ENCODE assay signal across 8 cellular contexts in genomic region chr1:1399870-1400575, GRCh38. TPM values are rescaled to one million over a fixed set of nuclear protein-coding genes. Genes with fewer than 3 reads are reported as not detected.
DNase-seq lines count a peak whose midpoint lies in the region; ATAC-seq lines count a peak whose summit lies in the region.

No MANE protein-coding gene starts in this region.

- ATAC-seq in HG03103 (IDR thresholded peaks at IDR 0.05; ENCODE audit: low read depth, unreplicated experiment) = peak; percentile 7
- ATAC-seq in activated naive CD4-positive, alpha-beta T cell treated with anti-CD3 and anti-CD28 coated beads, Interleukin-2, amount 50 U/mL, for 72 hours = peak; percentile 1 to 2
- peak; percentile 4 to 8 for ATAC-seq in stimulated activated naive B cell treated with anti-CD40 and anti-IgM and Interleukin-4, amounts not matched to agents 10 μg/mL and 1 μg/mL and 100 μg/mL, for 72 hours (replicated peaks)
- ATAC-seq in HG03432 (IDR thresholded peaks at IDR 0.05; ENCODE audit: unreplicated experiment) = no peak

- H3K36me3 Mint-ChIP-seq in activated naive CD4-positive, alpha-beta T cell treated with anti-CD3 and anti-CD28 coated beads, Interleukin-2, amount 50 U/mL, for 72 hours = peaks cover 38 to 44% of the 10 kb centered on the region in 2 donors
- peaks cover 58 to 63% of the 10 kb centered on the region in 2 donors for H3K36me3 Mint-ChIP-seq in stimulated activated naive B cell treated with anti-CD40 and anti-IgM and Interleukin-4, amounts not matched to agents 10 μg/mL and 1 μg/mL and 100 μg/mL, for 72 hours

- H3K4me3 ChIP-seq in iPS-15b (ENCODE audit: low read depth, low read length) = peak overlapping the region; percentile 98

- no peaks in the 10 kb centered on the region for H3K9me3 ChIP-seq in iPS-15b (ENCODE audit: control insufficient read depth, insufficient read depth, low read length)

- H3K9ac ChIP-seq in iPS-15b (ENCODE audit: low read depth, low read length) = peak overlapping the region; percentile 97

- H3K4me3 Mint-ChIP-seq in stimulated activated naive B cell treated with anti-CD40 and anti-IgM and Interleukin-4, amounts not matched to agents 10 μg/mL and 1 μg/mL and 100 μg/mL, for 72 hours = peak overlapping the region; percentile 95

- H3K36me3 ChIP-seq in iPS-15b (ENCODE audit: control insufficient read depth, insufficient read depth, low read length) = peaks cover 60% of the 10 kb centered on the region

- no peaks in the 10 kb centered on the region for H3K27me3 Mint-ChIP-seq in stimulated activated naive B cell treated with anti-CD40 and anti-IgM and Interleukin-4, amounts not matched to agents 10 μg/mL and 1 μg/mL and 100 μg/mL, for 72 hours

- H3K27ac Mint-ChIP-seq in activated naive CD4-positive, alpha-beta T cell treated with anti-CD3 and anti-CD28 coated beads, Interleukin-2, amount 50 U/mL, for 72 hours = peak overlapping the region; percentile 95 to 96
- H3K27ac Mint-ChIP-seq in stimulated activated naive B cell treated with anti-CD40 and anti-IgM and Interleukin-4, amounts not matched to agents 10 μg/mL and 1 μg/mL and 100 μg/mL, for 72 hours = peak overlapping the region; percentile 99

- H3K4me1 Mint-ChIP-seq in stimulated activated naive B cell treated with anti-CD40 and anti-IgM and Interleukin-4, amounts not matched to agents 10 μg/mL and 1 μg/mL and 100 μg/mL, for 72 hours = peaks cover 40 to 73% of the 10 kb centered on the region in 2 donors

- peaks cover 12% of the 10 kb centered on the region for H3K4me1 ChIP-seq in iPS-15b (ENCODE audit: control insufficient read depth, insufficient read depth, low read length)

- H3K9me3 Mint-ChIP-seq in activated naive CD4-positive, alpha-beta T cell treated with anti-CD3 and anti-CD28 coated beads, Interleukin-2, amount 50 U/mL, for 72 hours = no peaks in the 10 kb centered on the region
- H3K9me3 Mint-ChIP-seq in stimulated activated naive B cell treated with anti-CD40 and anti-IgM and Interleukin-4, amounts not matched to agents 10 μg/mL and 1 μg/mL and 100 μg/mL, for 72 hours = no peaks in the 10 kb centered on the region

- no peaks in the 10 kb centered on the region for H3K27me3 ChIP-seq in iPS-15b (ENCODE audit: control insufficient read depth, insufficient read depth, low read length)

- peak; percentile 26 for DNase-seq in GM03348 (ENCODE audit: low spot score)
- no peak for DNase-seq in activated naive CD4-positive, alpha-beta T cell treated with anti-CD3 and anti-CD28 coated beads, Interleukin-2, amount 50 U/mL, for 72 hours (ENCODE audit: low spot score in 2 of 2)
- DNase-seq in stimulated activated naive B cell treated with anti-CD40 and anti-IgM and Interleukin-4, amounts not matched to agents 10 μg/mL and 1 μg/mL and 100 μg/mL, for 72 hours = no peak
- DNase-seq in SK-N-DZ (ENCODE audit: low spot score) = no peak
- no peak for DNase-seq in Ammon's horn (ENCODE audit: low spot score)

RNA-seq across cellular contexts. Expression of gene CCNL2, which starts 0.9 kb away (rescaled TPM):
- total RNA-seq in activated naive CD4-positive, alpha-beta T cell treated with anti-CD3 and anti-CD28 coated beads, Interleukin-2, amount 50 U/mL, for 72 hours = 100 to 1,000 TPM; 108 to 174 TPM
- polyA plus RNA-seq in SK-N-DZ (2014; cell fraction: cytosol; rRNA removed) = 114 and 186 TPM in 2 replicates
- 1,610 and 2,471 TPM in 2 replicates for polyA plus RNA-seq in SK-N-DZ (2014; cell fraction: nucleus; rRNA removed)

RNA-seq across cellular contexts. Expression of gene MRPL20, which starts 7.1 kb away (rescaled TPM):
- 100 to 1,000 TPM in 1 of 2 donors, 10 to 100 TPM in 1; 82.9 to 115 TPM for total RNA-seq in activated naive CD4-positive, alpha-beta T cell treated with anti-CD3 and anti-CD28 coated beads, Interleukin-2, amount 50 U/mL, for 72 hours
- 122 and 124 TPM in 2 replicates for polyA plus RNA-seq in SK-N-DZ (2014; cell fraction: cytosol; rRNA removed)
- polyA plus RNA-seq in SK-N-DZ (2014; cell fraction: nucleus; rRNA removed) = 65.7 and 70.6 TPM in 2 replicates

RNA-seq across cellular contexts. Expression of gene ANKRD65, which starts 21.1 kb away (rescaled TPM):
- under 1 TPM in 1 of 2 donors, not detected in 1; 0.29 TPM for total RNA-seq in activated naive CD4-positive, alpha-beta T cell treated with anti-CD3 and anti-CD28 coated beads, Interleukin-2, amount 50 U/mL, for 72 hours
- 0.81 TPM in 1 of 2 replicates, not detected in the other for polyA plus RNA-seq in SK-N-DZ (2014; cell fraction: cytosol; rRNA removed)
- polyA plus RNA-seq in SK-N-DZ (2014; cell fraction: nucleus; rRNA removed) = 0.90 and 0.97 TPM in 2 replicates

RNA-seq across cellular contexts. Expression of gene AURKAIP1, which starts 25.0 kb away (rescaled TPM):
- total RNA-seq in activated naive CD4-positive, alpha-beta T cell treated with anti-CD3 and anti-CD28 coated beads, Interleukin-2, amount 50 U/mL, for 72 hours = 100 to 1,000 TPM; 115 to 122 TPM
- polyA plus RNA-seq in SK-N-DZ (2014; cell fraction: cytosol; rRNA removed) = 141 and 178 TPM in 2 replicates
- 162 and 257 TPM in 2 replicates for polyA plus RNA-seq in SK-N-DZ (2014; cell fraction: nucleus; rRNA removed)

RNA-seq across cellular contexts. Expression of gene VWA1, which starts 35.5 kb away (rescaled TPM):
- 1 to 10 TPM in 1 of 2 donors, under 1 TPM in 1; 0.59 to 6.9 TPM for total RNA-seq in activated naive CD4-positive, alpha-beta T cell treated with anti-CD3 and anti-CD28 coated beads, Interleukin-2, amount 50 U/mL, for 72 hours
- polyA plus RNA-seq in SK-N-DZ (2014; cell fraction: cytosol; rRNA removed) = 0.06 and 1.5 TPM in 2 replicates
- 0.27 and 2.0 TPM in 2 replicates for polyA plus RNA-seq in SK-N-DZ (2014; cell fraction: nucleus; rRNA removed)
